In the genomic region with DNA sequence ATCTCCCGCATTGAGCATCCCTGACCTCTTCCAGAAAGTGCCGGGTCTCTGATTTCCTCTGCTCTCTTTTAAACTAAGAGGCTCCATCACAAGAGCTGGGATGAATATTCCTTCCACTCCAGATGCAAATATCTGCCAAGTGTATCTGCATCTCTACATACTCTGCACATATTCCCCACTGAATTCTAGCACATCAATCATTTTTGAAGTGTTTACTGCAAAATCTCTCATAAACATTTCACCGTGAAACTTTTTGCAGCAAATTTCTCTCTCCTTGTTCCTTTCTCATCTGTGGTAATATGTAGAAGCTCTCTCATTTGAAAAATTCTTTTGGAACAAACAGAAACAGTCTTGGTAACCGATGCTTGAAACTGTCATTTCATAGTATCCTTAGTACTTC, we compare ENCODE assay signal across 30 cellular contexts.
"Had no signal": no experiment of that assay in that cellular context is flagged by ENCODE, and none has a peak within 500 bp of the region (broad histone marks: within the 10 kb centered on the region; RNA-seq: fewer than 3 reads in every experiment).

No MANE protein-coding gene starts in this region.

- DNase-seq: hypothalamus; immature natural killer cell; kidney; left colon; left lung; lower lobe of right lung; mammary epithelial cell; mesenchymal stem cell; naive B cell; natural killer cell; nephron progenitor cell; nucleus accumbens; pancreas; retina; right cardiac atrium; stimulated activated CD4-positive, alpha-beta T cell treated with anti-CD3 and anti-CD28 coated beads, Interleukin-12 subunit alpha, Interleukin-12 subunit beta, amount 100 ng/mL, for 4 hours; stimulated activated CD4-positive, alpha-beta T cell treated with anti-CD3 and anti-CD28 coated beads, Interleukin-15, amount 100 ng/mL, for 24 hours; stimulated activated CD4-positive, alpha-beta T cell treated with anti-CD3 and anti-CD28 coated beads, Interleukin-2, amount 100 ng/mL, for 24 hours; stimulated activated CD4-positive, alpha-beta T cell treated with anti-CD3 and anti-CD28 coated beads, Interleukin-4, amount 100 ng/mL, for 1 hour; stimulated activated naive B cell treated with anti-CD40 and anti-IgM and Interleukin-4, amounts not matched to agents 10 μg/mL and 1 μg/mL and 100 μg/mL, for 72 hours; stimulated activated naive CD8-positive, alpha-beta T cell treated with anti-CD3 and anti-CD28 coated beads, Interleukin-15, Interleukin-2, amounts not matched to agents 100 U/mL and 50 U/mL, for 24 hours; stomach; testis; thyroid gland; transverse colon; upper lobe of left lung had no signal

- ATAC-seq: left colon; lower lobe of right lung; natural killer cell; pancreas; right cardiac atrium; sciatic nerve; stimulated activated naive B cell treated with anti-CD40 and anti-IgM and Interleukin-4, amounts not matched to agents 10 μg/mL and 1 μg/mL and 100 μg/mL, for 72 hours; stimulated activated naive CD8-positive, alpha-beta T cell treated with anti-CD3 and anti-CD28 coated beads, Interleukin-15, Interleukin-2, amounts not matched to agents 100 U/mL and 50 U/mL, for 24 hours had no signal

- H3K4me3 ChIP-seq: left lung, lower lobe of right lung, pancreas, prostate gland, skin epidermis, stomach, testis, thyroid gland, transverse colon, upper lobe of left lung, vagina had no signal

- H3K27ac ChIP-seq: left lung, lower lobe of right lung, pancreas, prostate gland, skin epidermis, stomach, testis, thyroid gland, transverse colon, upper lobe of left lung, vagina had no signal

- H3K27me3 ChIP-seq: left lung, pancreas, stomach, testis, thyroid gland, transverse colon, upper lobe of left lung, vagina had no signal

- H3K9me3 ChIP-seq: left lung, lower lobe of right lung, pancreas, prostate gland, stomach, testis, thyroid gland, transverse colon, upper lobe of left lung, vagina had no signal

- H3K36me3 ChIP-seq: left lung, lower lobe of right lung, pancreas, prostate gland, stomach, thyroid gland, transverse colon, upper lobe of left lung, vagina had no signal

- H3K4me1 ChIP-seq: left lung, lower lobe of right lung, pancreas, prostate gland, stomach, testis, thyroid gland, transverse colon, upper lobe of left lung, vagina had no signal
